In genomic region chrX:1593286-1594271, GRCh38 we compare ENCODE assay signal across 9 cellular contexts. TPM values are rescaled to one million over a fixed set of nuclear protein-coding genes. Genes with fewer than 3 reads are reported as not detected.
A peak's percentile ranks its signal among the peaks of the same experiment; 100 is the strongest.
DNase-seq lines count a peak whose midpoint lies in the region; ATAC-seq lines count a peak whose summit lies in the region.
"Had no signal": no experiment of that assay in that cellular context is flagged by ENCODE, and none has a peak within 500 bp of the region (broad histone marks: within the 10 kb centered on the region; RNA-seq: fewer than 3 reads in every experiment).

No MANE protein-coding gene starts in this region.

- H3K27ac Mint-ChIP-seq in activated CD4-positive, alpha-beta T cell treated with anti-CD3 and anti-CD28 coated beads, Interleukin-2, amount 10 ng/mL, durations not matched to agents 7 days and 5 days, result peak overlapping the region; percentile 94
- peak overlapping the region; percentile 94 for H3K27ac Mint-ChIP-seq in activated T-helper 17 cell treated with anti-CD3 and anti-CD28 coated beads, Interleukin-2, amount 50 U/mL, for 72 hours
- peak overlapping the region; percentile 89 to 97 (median 94) for H3K27ac Mint-ChIP-seq in immature natural killer cell
- H3K27ac Mint-ChIP-seq in stimulated activated memory B cell treated with anti-CD40 and anti-IgM and Interleukin-4, amounts not matched to agents 10 μg/mL and 1 μg/mL and 100 μg/mL, for 72 hours, result peak overlapping the region; percentile 83

- H3K4me3 Mint-ChIP-seq in activated CD4-positive, alpha-beta T cell treated with anti-CD3 and anti-CD28 coated beads, Interleukin-2, amount 10 ng/mL, durations not matched to agents 7 days and 5 days, result peak overlapping the region; percentile 95
- H3K4me3 Mint-ChIP-seq in activated T-helper 17 cell treated with anti-CD3 and anti-CD28 coated beads, Interleukin-2, amount 50 U/mL, for 72 hours, result peak overlapping the region; percentile 85
- peak overlapping the region; percentile 88 to 93 (median 91) for H3K4me3 Mint-ChIP-seq in immature natural killer cell
- peak overlapping the region; percentile 87 for H3K4me3 Mint-ChIP-seq in stimulated activated memory B cell treated with anti-CD40 and anti-IgM and Interleukin-4, amounts not matched to agents 10 μg/mL and 1 μg/mL and 100 μg/mL, for 72 hours

- H3K9me3 Mint-ChIP-seq in activated CD4-positive, alpha-beta T cell treated with anti-CD3 and anti-CD28 coated beads, Interleukin-2, amount 10 ng/mL, durations not matched to agents 7 days and 5 days, result no peaks in the 10 kb centered on the region
- H3K9me3 Mint-ChIP-seq in activated T-helper 17 cell treated with anti-CD3 and anti-CD28 coated beads, Interleukin-2, amount 50 U/mL, for 72 hours, result no peaks in the 10 kb centered on the region
- no peaks in the 10 kb centered on the region for H3K9me3 Mint-ChIP-seq in immature natural killer cell
- H3K9me3 Mint-ChIP-seq in stimulated activated memory B cell treated with anti-CD40 and anti-IgM and Interleukin-4, amounts not matched to agents 10 μg/mL and 1 μg/mL and 100 μg/mL, for 72 hours, result no peaks in the 10 kb centered on the region

- H3K27me3 Mint-ChIP-seq in activated CD4-positive, alpha-beta T cell treated with anti-CD3 and anti-CD28 coated beads, Interleukin-2, amount 10 ng/mL, durations not matched to agents 7 days and 5 days, result no peaks in the 10 kb centered on the region
- no peaks in the 10 kb centered on the region for H3K27me3 Mint-ChIP-seq in activated T-helper 17 cell treated with anti-CD3 and anti-CD28 coated beads, Interleukin-2, amount 50 U/mL, for 72 hours
- peaks cover 10 to 39% (median 10%) of the 10 kb centered on the region in 3 donors for H3K27me3 Mint-ChIP-seq in immature natural killer cell (ENCODE audit: low read depth in 3 of 3)
- no peaks in the 10 kb centered on the region for H3K27me3 Mint-ChIP-seq in stimulated activated memory B cell treated with anti-CD40 and anti-IgM and Interleukin-4, amounts not matched to agents 10 μg/mL and 1 μg/mL and 100 μg/mL, for 72 hours

- POLR2A ChIA-PET in activated CD4-positive, alpha-beta T cell treated with anti-CD3 and anti-CD28 coated beads, Interleukin-2, amount 10 ng/mL, durations not matched to agents 7 days and 5 days (lab: Charles Lee), result no interaction called here

- CTCF ChIA-PET in activated CD4-positive, alpha-beta T cell treated with anti-CD3 and anti-CD28 coated beads, Interleukin-2, amount 10 ng/mL, durations not matched to agents 7 days and 5 days (lab: Charles Lee), result no interaction called here

- DNase-seq in activated CD4-positive, alpha-beta T cell treated with anti-CD3 and anti-CD28 coated beads, Interleukin-2, amount 10 ng/mL, durations not matched to agents 7 days and 5 days, result no peak
- DNase-seq in activated CD4-positive, alpha-beta T cell treated with anti-CD3 and anti-CD28 coated beads for 4 hours, result no peak
- DNase-seq in immature natural killer cell (no peak), NCI-H128 (lab: John Stamatoyannopoulos, UW; ENCODE audit: unreplicated experiment) (no peak), DMS153 (lab: John Stamatoyannopoulos, UW) (no peak)
- DNase-seq: foreskin keratinocyte had no signal

- peaks cover 35% of the 10 kb centered on the region for H3K4me1 Mint-ChIP-seq in activated CD4-positive, alpha-beta T cell treated with anti-CD3 and anti-CD28 coated beads, Interleukin-2, amount 10 ng/mL, durations not matched to agents 7 days and 5 days
- H3K4me1 Mint-ChIP-seq in activated T-helper 17 cell treated with anti-CD3 and anti-CD28 coated beads, Interleukin-2, amount 50 U/mL, for 72 hours, result peaks cover 5% of the 10 kb centered on the region
- H3K4me1 Mint-ChIP-seq in immature natural killer cell, result peaks cover 42 to 44% of the 10 kb centered on the region in 2 donors
- H3K4me1 Mint-ChIP-seq in stimulated activated memory B cell treated with anti-CD40 and anti-IgM and Interleukin-4, amounts not matched to agents 10 μg/mL and 1 μg/mL and 100 μg/mL, for 72 hours, result peaks cover 54% of the 10 kb centered on the region

- peaks cover 47% of the 10 kb centered on the region for H3K36me3 Mint-ChIP-seq in activated CD4-positive, alpha-beta T cell treated with anti-CD3 and anti-CD28 coated beads, Interleukin-2, amount 10 ng/mL, durations not matched to agents 7 days and 5 days (ENCODE audit: low read depth)
- peaks cover 64% of the 10 kb centered on the region for H3K36me3 Mint-ChIP-seq in activated T-helper 17 cell treated with anti-CD3 and anti-CD28 coated beads, Interleukin-2, amount 50 U/mL, for 72 hours (ENCODE audit: low read depth)
- peaks cover 0 to 31% (median 6%) of the 10 kb centered on the region in 3 donors for H3K36me3 Mint-ChIP-seq in immature natural killer cell
- peaks cover 51% of the 10 kb centered on the region for H3K36me3 Mint-ChIP-seq in stimulated activated memory B cell treated with anti-CD40 and anti-IgM and Interleukin-4, amounts not matched to agents 10 μg/mL and 1 μg/mL and 100 μg/mL, for 72 hours

- no peak for ATAC-seq in activated T-helper 17 cell treated with anti-CD3 and anti-CD28 coated beads, Interleukin-2, amount 50 U/mL, for 72 hours (replicated peaks)
- ATAC-seq in stimulated activated memory B cell treated with anti-CD40 and anti-IgM and Interleukin-4, amounts not matched to agents 10 μg/mL and 1 μg/mL and 100 μg/mL, for 72 hours, result no peak
- ATAC-seq in GM18519 (IDR thresholded peaks at IDR 0.05; ENCODE audit: low FRiP score, unreplicated experiment), result no peak

RNA-seq across cellular contexts. Expression of gene AKAP17A, which starts 2.2 kb away (rescaled TPM):
- total RNA-seq in activated CD4-positive, alpha-beta T cell treated with anti-CD3 and anti-CD28 coated beads, Interleukin-2, amount 10 ng/mL, durations not matched to agents 7 days and 5 days, result 10 to 100 TPM; 61.6 to 66.5 TPM
- 10 to 100 TPM; 54.3 to 79.4 TPM for total RNA-seq in activated T-helper 17 cell treated with anti-CD3 and anti-CD28 coated beads, Interleukin-2, amount 50 U/mL, for 72 hours
- polyA plus RNA-seq in immature natural killer cell, result 10 to 100 TPM; 13.3 to 50.1 (median 15.4) TPM

RNA-seq across cellular contexts. Expression of gene ASMT, which starts 21.3 kb away (rescaled TPM):
- not detected for total RNA-seq in activated CD4-positive, alpha-beta T cell treated with anti-CD3 and anti-CD28 coated beads, Interleukin-2, amount 10 ng/mL, durations not matched to agents 7 days and 5 days
- total RNA-seq in activated T-helper 17 cell treated with anti-CD3 and anti-CD28 coated beads, Interleukin-2, amount 50 U/mL, for 72 hours, result 1 to 10 TPM; 2.0 to 8.9 TPM
- not detected for polyA plus RNA-seq in immature natural killer cell
- total RNA-seq: foreskin keratinocyte had no signal
- polyA plus RNA-seq: foreskin keratinocyte had no signal

RNA-seq across cellular contexts. Expression of gene P2RY8, which starts 56.6 kb away (rescaled TPM):
- 100 to 1,000 TPM in 1 of 2 experiments, 10 to 100 TPM in 1; 99.1 to 107 TPM for total RNA-seq in activated CD4-positive, alpha-beta T cell treated with anti-CD3 and anti-CD28 coated beads, Interleukin-2, amount 10 ng/mL, durations not matched to agents 7 days and 5 days
- 100 to 1,000 TPM in 1 of 2 donors, 10 to 100 TPM in 1; 89.0 to 105 TPM for total RNA-seq in activated T-helper 17 cell treated with anti-CD3 and anti-CD28 coated beads, Interleukin-2, amount 50 U/mL, for 72 hours
- polyA plus RNA-seq in immature natural killer cell, result 100 to 1,000 TPM in 2 of 3 donors, 10 to 100 TPM in 1; 96.8 to 232 (median 119) TPM
- total RNA-seq: foreskin keratinocyte had no signal
- polyA plus RNA-seq: foreskin keratinocyte had no signal
